Comparison of ENCODE assay signal across 7 cellular contexts in the genomic region with DNA sequence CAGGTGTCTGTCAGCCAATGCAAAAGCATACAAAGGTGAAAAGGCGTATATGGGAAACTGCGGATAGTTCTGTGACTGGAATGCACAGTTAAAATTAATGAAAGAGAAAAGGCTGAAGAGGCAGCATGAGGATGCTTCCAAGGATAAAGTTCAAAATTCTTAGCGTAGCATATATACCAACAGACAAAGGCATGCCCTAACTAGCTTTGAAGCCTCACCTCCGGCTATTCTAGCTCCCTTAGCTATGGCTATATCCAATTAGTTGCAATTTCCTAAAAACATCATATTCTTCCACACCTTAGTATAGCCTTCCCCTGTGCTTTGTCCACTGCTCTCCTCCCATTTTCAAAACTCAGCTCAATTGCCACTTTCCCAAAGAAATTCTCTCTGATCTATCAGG. TPM values are rescaled to one million over a fixed set of nuclear protein-coding genes. Genes with fewer than 3 reads are reported as not detected.
DNase-seq lines count a peak whose midpoint lies in the region; ATAC-seq lines count a peak whose summit lies in the region.

No MANE protein-coding gene starts in this region.

- no peak for DNase-seq in activated T-helper 1 cell treated with anti-CD3 and anti-CD28 coated beads, Interleukin-12 subunit alpha, Interleukin-12 subunit beta, Interleukin-2, Interleukin-4 antibody, amounts not matched to agents 30 ng/mL and 10 ng/mL and 1 ng/mL, durations not matched to agents 14 hours and 24 hours and 36 hours (ENCODE audit: low spot score)
- no peak for DNase-seq in stimulated activated naive CD8-positive, alpha-beta T cell treated with anti-CD3 and anti-CD28 coated beads, Interleukin-15, amount 100 ng/mL, for 72 hours
- DNase-seq in stimulated activated CD4-positive, alpha-beta T cell treated with anti-CD3 and anti-CD28 coated beads, Interleukin-12 subunit alpha, Interleukin-12 subunit beta, amount 100 ng/mL, for 4 hours = no peak

- no peaks in the 10 kb centered on the region for H3K27me3 Mint-ChIP-seq in activated T-helper 1 cell treated with anti-CD3 and anti-CD28 coated beads, Interleukin-12 subunit alpha, Interleukin-12 subunit beta, Interleukin-2, Interleukin-4 antibody, amounts not matched to agents 30 ng/mL and 10 ng/mL and 1 ng/mL, durations not matched to agents 14 hours and 24 hours and 36 hours (ENCODE audit: insufficient read depth)
- no peaks in the 10 kb centered on the region for H3K27me3 Mint-ChIP-seq in stimulated activated naive CD8-positive, alpha-beta T cell treated with anti-CD3 and anti-CD28 coated beads, Interleukin-15, amount 100 ng/mL, for 72 hours

- peaks cover 33% of the 10 kb centered on the region for H3K36me3 Mint-ChIP-seq in activated T-helper 1 cell treated with anti-CD3 and anti-CD28 coated beads, Interleukin-12 subunit alpha, Interleukin-12 subunit beta, Interleukin-2, Interleukin-4 antibody, amounts not matched to agents 30 ng/mL and 10 ng/mL and 1 ng/mL, durations not matched to agents 14 hours and 24 hours and 36 hours (ENCODE audit: low read depth)

- no peaks in the 10 kb centered on the region for H3K27me3 ChIP-seq in HUES48 (ENCODE audit: control insufficient read depth, insufficient read depth, low read length)

- peaks cover 45% of the 10 kb centered on the region for H3K36me3 ChIP-seq in HUES48 (ENCODE audit: control insufficient read depth, insufficient read depth, low read length)

- peaks cover 54% of the 10 kb centered on the region for H3K4me1 Mint-ChIP-seq in activated T-helper 1 cell treated with anti-CD3 and anti-CD28 coated beads, Interleukin-12 subunit alpha, Interleukin-12 subunit beta, Interleukin-2, Interleukin-4 antibody, amounts not matched to agents 30 ng/mL and 10 ng/mL and 1 ng/mL, durations not matched to agents 14 hours and 24 hours and 36 hours (ENCODE audit: low read depth)
- H3K4me1 Mint-ChIP-seq in stimulated activated naive CD8-positive, alpha-beta T cell treated with anti-CD3 and anti-CD28 coated beads, Interleukin-15, amount 100 ng/mL, for 72 hours = peaks cover 62% of the 10 kb centered on the region

- intact Hi-C loops in activated T-helper 1 cell treated with anti-CD3 and anti-CD28 coated beads, Interleukin-12 subunit alpha, Interleukin-12 subunit beta, Interleukin-2, Interleukin-4 antibody, amounts not matched to agents 30 ng/mL and 10 ng/mL and 1 ng/mL, durations not matched to agents 14 hours and 24 hours and 36 hours (cut with micrococcal nuclease) = loop anchor here (2.0 kb wide), 1 partner anchor 449 kb away; the partner anchor contains the start of gene NOL6

- H3K4me1 ChIP-seq in HUES48 (ENCODE audit: control insufficient read depth, insufficient read depth, low read length) = peaks cover 8% of the 10 kb centered on the region; the same call in 1 of the 2 replicates

- no peak overlapping the region for H3K9ac ChIP-seq in HUES48 (ENCODE audit: low read depth, low read length)

- no peak overlapping the region for H3K27ac ChIP-seq in HUES48 (ENCODE audit: low read depth, low read length)

- H3K9me3 Mint-ChIP-seq in activated T-helper 1 cell treated with anti-CD3 and anti-CD28 coated beads, Interleukin-12 subunit alpha, Interleukin-12 subunit beta, Interleukin-2, Interleukin-4 antibody, amounts not matched to agents 30 ng/mL and 10 ng/mL and 1 ng/mL, durations not matched to agents 14 hours and 24 hours and 36 hours = no peaks in the 10 kb centered on the region
- H3K9me3 Mint-ChIP-seq in stimulated activated naive CD8-positive, alpha-beta T cell treated with anti-CD3 and anti-CD28 coated beads, Interleukin-15, amount 100 ng/mL, for 72 hours = no peaks in the 10 kb centered on the region

- ATAC-seq in stimulated activated naive CD8-positive, alpha-beta T cell treated with anti-CD3 and anti-CD28 coated beads, Interleukin-15, amount 100 ng/mL, for 72 hours = no peak
- no peak for ATAC-seq in GM18517 (IDR thresholded peaks at IDR 0.05; ENCODE audit: unreplicated experiment)
- ATAC-seq in GM18868 (IDR thresholded peaks at IDR 0.05; ENCODE audit: unreplicated experiment) = no peak

- peak overlapping the region; percentile 99 for H3K4me3 ChIP-seq in HUES48 (ENCODE audit: low read depth, low read length)
- H3K4me3 ChIP-seq in iPS-18c (ENCODE audit: insufficient read depth, low read depth, low read length) = peak overlapping the region; percentile 100; the same call in 1 of the 2 replicates

- no peaks in the 10 kb centered on the region for H3K9me3 ChIP-seq in HUES48 (ENCODE audit: control insufficient read depth, insufficient read depth, low read length)
- H3K9me3 ChIP-seq in iPS-18c (ENCODE audit: control insufficient read depth, insufficient read depth, low read length) = no peaks in the 10 kb centered on the region

- H3K4me3 Mint-ChIP-seq in activated T-helper 1 cell treated with anti-CD3 and anti-CD28 coated beads, Interleukin-12 subunit alpha, Interleukin-12 subunit beta, Interleukin-2, Interleukin-4 antibody, amounts not matched to agents 30 ng/mL and 10 ng/mL and 1 ng/mL, durations not matched to agents 14 hours and 24 hours and 36 hours = peak overlapping the region; percentile 94
- H3K4me3 Mint-ChIP-seq in stimulated activated naive CD8-positive, alpha-beta T cell treated with anti-CD3 and anti-CD28 coated beads, Interleukin-15, amount 100 ng/mL, for 72 hours = peak overlapping the region; percentile 89

- H3K27ac Mint-ChIP-seq in activated T-helper 1 cell treated with anti-CD3 and anti-CD28 coated beads, Interleukin-12 subunit alpha, Interleukin-12 subunit beta, Interleukin-2, Interleukin-4 antibody, amounts not matched to agents 30 ng/mL and 10 ng/mL and 1 ng/mL, durations not matched to agents 14 hours and 24 hours and 36 hours = peak overlapping the region; percentile 98
- H3K27ac Mint-ChIP-seq in stimulated activated naive CD8-positive, alpha-beta T cell treated with anti-CD3 and anti-CD28 coated beads, Interleukin-15, amount 100 ng/mL, for 72 hours = peak overlapping the region in 1 of 2 donors; percentile 97

RNA-seq across cellular contexts. Expression of gene DNAJA1, which starts 1.4 kb away (rescaled TPM):
- 296 and 312 TPM in 2 replicates for total RNA-seq in activated T-helper 1 cell treated with anti-CD3 and anti-CD28 coated beads, Interleukin-12 subunit alpha, Interleukin-12 subunit beta, Interleukin-2, Interleukin-4 antibody, amounts not matched to agents 30 ng/mL and 10 ng/mL and 1 ng/mL, durations not matched to agents 14 hours and 24 hours and 36 hours

RNA-seq across cellular contexts. Expression of gene APTX, which starts 22.2 kb away (rescaled TPM):
- 48.9 and 57.2 TPM in 2 replicates for total RNA-seq in activated T-helper 1 cell treated with anti-CD3 and anti-CD28 coated beads, Interleukin-12 subunit alpha, Interleukin-12 subunit beta, Interleukin-2, Interleukin-4 antibody, amounts not matched to agents 30 ng/mL and 10 ng/mL and 1 ng/mL, durations not matched to agents 14 hours and 24 hours and 36 hours

RNA-seq across cellular contexts. Expression of gene SMU1, which starts 52.8 kb away (rescaled TPM):
- total RNA-seq in activated T-helper 1 cell treated with anti-CD3 and anti-CD28 coated beads, Interleukin-12 subunit alpha, Interleukin-12 subunit beta, Interleukin-2, Interleukin-4 antibody, amounts not matched to agents 30 ng/mL and 10 ng/mL and 1 ng/mL, durations not matched to agents 14 hours and 24 hours and 36 hours = 28.8 TPM in 2 replicates
